Comparison of ENCODE assay signal across 15 cellular contexts in the genomic region with DNA sequence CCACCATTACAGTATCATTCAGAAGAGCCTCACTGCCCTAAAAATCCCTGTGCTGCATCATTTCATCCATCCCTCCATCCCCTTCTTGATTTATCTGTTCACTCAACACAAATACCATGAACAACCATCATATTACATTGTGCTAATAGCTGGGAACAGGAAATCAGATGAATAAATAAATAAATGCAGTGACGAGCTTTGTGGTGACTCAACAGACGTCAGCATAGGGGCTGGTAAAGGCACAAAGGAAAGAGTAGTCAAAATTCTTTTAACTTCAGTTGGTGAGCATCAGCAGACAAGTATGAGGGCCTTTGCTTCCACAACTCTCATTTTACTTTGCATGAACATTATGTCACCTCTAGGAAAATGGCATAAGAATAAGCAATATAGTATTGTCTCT.
DNase-seq lines count a peak whose midpoint lies in the region; ATAC-seq and TF ChIP-seq lines count a peak whose summit lies in the region.
"Had no signal": no experiment of that assay in that cellular context is flagged by ENCODE, and none has a peak within 500 bp of the region (broad histone marks: within the 10 kb centered on the region; RNA-seq: fewer than 3 reads in every experiment).

No MANE protein-coding gene starts in this region.

- TF ChIP-seq CTCF in PC-3 (conservative IDR thresholded peaks at IDR 0.05; ENCODE audit: low read depth, low read length) (no peak), osteoblast (IDR thresholded peaks at IDR 0.05; ENCODE audit: extremely low read depth, low read depth, low read length) (no peak)

- H3K4me3 ChIP-seq in PC-3 (ENCODE audit: low read length) (no peak overlapping the region), osteoblast (ENCODE audit: insufficient read depth, low read length) (no peak overlapping the region), Karpas-422 (ENCODE audit: low read length) (no peak overlapping the region)
- H3K4me3 ChIP-seq: colonic mucosa, SK-N-MC had no signal

- intact Hi-C loops in PC-3 (cut with micrococcal nuclease), result no loop called here

- no peaks in the 10 kb centered on the region for H3K27me3 ChIP-seq in PC-3 (ENCODE audit: low read length)
- H3K27me3 ChIP-seq in osteoblast (ENCODE audit: insufficient read depth, low read length), result no peaks in the 10 kb centered on the region
- H3K27me3 ChIP-seq in Karpas-422 (ENCODE audit: low read length), result no peaks in the 10 kb centered on the region
- H3K27me3 ChIP-seq: colonic mucosa had no signal

- POLR2A ChIA-PET in PC-3 (lab: Charles Lee; ENCODE audit: unreplicated experiment), result no interaction called here

- no peaks in the 10 kb centered on the region for H3K36me3 ChIP-seq in PC-3 (ENCODE audit: low read depth, low read length)
- no peaks in the 10 kb centered on the region for H3K36me3 ChIP-seq in osteoblast (ENCODE audit: insufficient read depth, low read length)
- H3K36me3 ChIP-seq in Karpas-422 (ENCODE audit: insufficient read depth, low read length), result no peaks in the 10 kb centered on the region
- H3K36me3 ChIP-seq: colonic mucosa had no signal

- BruUV-seq in PC-3 (replicated peaks; lab: Mats Ljungman, UMichigan), result no TSS peak

- H4K20me1 ChIP-seq in PC-3 (ENCODE audit: low read length) (no peaks in the 10 kb centered on the region), osteoblast (ENCODE audit: insufficient read depth, low read length) (no peaks in the 10 kb centered on the region), Karpas-422 (ENCODE audit: insufficient read depth, low read depth, low read length) (no peaks in the 10 kb centered on the region)

- DNase-seq in AG20443 (ENCODE audit: low spot score), result peak; percentile 71
- peak; percentile 83 for DNase-seq in PC-3
- peak; percentile 68 for DNase-seq in dedifferentiated amniotic fluid mesenchymal stem cell (ENCODE audit: extremely low spot score)
- peak; percentile 81 for DNase-seq in osteoblast (ENCODE audit: insufficient read length, low spot score, missing footprints)
- no peak for DNase-seq in KG1 (lab: John Stamatoyannopoulos, UW)
- no peak for DNase-seq in AML-193 (lab: John Stamatoyannopoulos, UW)
- no peak for DNase-seq in activated CD4-positive, alpha-beta T cell treated with anti-CD3 and anti-CD28 coated beads for 1 hour
- no peak for DNase-seq in Karpas-422
- DNase-seq: CD4-positive, CD25-positive, alpha-beta regulatory T cell; colonic mucosa; NCI-H1417 treated with DMSO at 0.1 percent for 48 hours; stimulated activated CD4-positive, alpha-beta T cell treated with anti-CD3 and anti-CD28 coated beads, Interleukin-12 subunit alpha, Interleukin-12 subunit beta, amount 100 ng/mL, for 4 hours had no signal

- no peaks in the 10 kb centered on the region for H3F3A ChIP-seq in PC-3 (ENCODE audit: low read length, unreplicated experiment)

- H3K79me2 ChIP-seq in PC-3 (ENCODE audit: low read length), result no peaks in the 10 kb centered on the region
- H3K79me2 ChIP-seq in osteoblast (ENCODE audit: insufficient read depth, low read length), result no peaks in the 10 kb centered on the region
- H3K79me2 ChIP-seq in Karpas-422 (ENCODE audit: low read length), result no peaks in the 10 kb centered on the region

- ATAC-seq in PC-3, result peak; percentile 87
- ATAC-seq: activated CD4-positive, CD25-positive, alpha-beta regulatory T cell treated with anti-CD3 and anti-CD28 coated beads, Interleukin-2, amount 50 U/mL, for 24 hours; left lobe of liver had no signal

- peak overlapping the region; percentile 84 for H3K27ac ChIP-seq in PC-3 (ENCODE audit: low read length)
- peak overlapping the region; percentile 95 for H3K27ac ChIP-seq in osteoblast (ENCODE audit: low read depth, low read length)
- no peak overlapping the region for H3K27ac ChIP-seq in Karpas-422 (ENCODE audit: low read length)
- H3K27ac ChIP-seq: colonic mucosa, SK-N-MC had no signal

- H3K4me2 ChIP-seq in PC-3 (ENCODE audit: low read length), result peak overlapping the region; percentile 27; the same call in 1 of the 2 replicates
- H3K4me2 ChIP-seq in osteoblast (ENCODE audit: insufficient read depth, low read length), result peak overlapping the region; percentile 12
- H3K4me2 ChIP-seq in Karpas-422 (ENCODE audit: low read depth, low read length, poor library complexity, severe bottlenecking), result no peak overlapping the region

- H3K9ac ChIP-seq in PC-3 (ENCODE audit: low read length), result peak overlapping the region; percentile 61
- no peak overlapping the region for H3K9ac ChIP-seq in Karpas-422 (ENCODE audit: low read length)

- H2AFZ ChIP-seq in PC-3 (ENCODE audit: low read length) (no peak overlapping the region), osteoblast (ENCODE audit: low read length) (no peak overlapping the region), Karpas-422 (ENCODE audit: low read length) (no peak overlapping the region)

- H3K4me1 ChIP-seq in PC-3 (ENCODE audit: insufficient read depth, low read length), result peaks cover 50% of the 10 kb centered on the region
- H3K4me1 ChIP-seq in osteoblast (ENCODE audit: insufficient read depth, low read length), result peaks cover 52% of the 10 kb centered on the region
- peaks cover 5% of the 10 kb centered on the region for H3K4me1 ChIP-seq in Karpas-422 (ENCODE audit: low read length)
- H3K4me1 ChIP-seq: colonic mucosa had no signal

- H3K9me2 ChIP-seq in PC-3 (replicated peaks; ENCODE audit: low read length) (no peaks in the 10 kb centered on the region), Karpas-422 (replicated peaks; ENCODE audit: insufficient read depth, low read length) (no peaks in the 10 kb centered on the region)

- H3K9me3 ChIP-seq in PC-3 (ENCODE audit: low read length) (no peaks in the 10 kb centered on the region), osteoblast (ENCODE audit: low read depth, low read length) (no peaks in the 10 kb centered on the region), Karpas-422 (ENCODE audit: low read length) (no peaks in the 10 kb centered on the region)
- H3K9me3 ChIP-seq: colonic mucosa had no signal

- CTCF ChIA-PET in PC-3 (lab: Charles Lee), result no interaction called here

Comparison
In these comparisons a context has a peak if more than half of its experiments do, and no peak if none do; other contexts are left out.
1. DNase-seq: peak in AG20443 (single experiment), PC-3 (single experiment), dedifferentiated amniotic fluid mesenchymal stem cell (single experiment) and osteoblast (single experiment); none in KG1 (single experiment), AML-193 (0 of 2), activated CD4-positive, alpha-beta T cell treated with anti-CD3 and anti-CD28 coated beads for 1 hour (single experiment) and Karpas-422 (single experiment).